In genomic region chr14:72774141-72774540, GRCh38 we compare ENCODE assay signal across 2 cellular contexts.
TF ChIP-seq lines count a peak whose summit lies in the region.

No MANE protein-coding gene starts in this region.

TF ChIP-seq in IMR-90, 13 proteins besides CTCF, POLR2A, EP300 and RAD21 (continued from another document):
- TF ChIP-seq ELK1 (IDR thresholded peaks at IDR 0.05; ENCODE audit: borderline replicate concordance, low read depth, low read length) (no peak), RCOR1 (IDR thresholded peaks at IDR 0.05; ENCODE audit: insufficient replicate concordance, low read length) (no peak), NFE2L2 (IDR thresholded peaks at IDR 0.05; ENCODE audit: low read depth, low read length) (peak; percentile 86), MAFK (IDR thresholded peaks at IDR 0.05; ENCODE audit: low read depth, low read length) (peak; percentile 55; the same call in 1 of the 2 replicates)

TF ChIP-seq in K562, 482 proteins besides CTCF, POLR2A, EP300 and RAD21 (continued from another document):
- TF ChIP-seq MAFG (tag; conservative IDR thresholded peaks at IDR 0.05) (peak; percentile 93), MAFK (IDR thresholded peaks at IDR 0.05; ENCODE audit: low read length) (peak; percentile 79; the same call in 1 of the 2 replicates), ZNF592 (IDR thresholded peaks at IDR 0.05) (no peak), NFE2 (IDR thresholded peaks at IDR 0.05; ENCODE audit: low read depth) (peak; percentile 76), BACH1 (tag; IDR thresholded peaks at IDR 0.05) (peak; percentile 76; the same call in 1 of the 2 replicates), MAFF (IDR thresholded peaks at IDR 0.05; ENCODE audit: low read length) (peak; percentile 80), C11orf30 (IDR thresholded peaks at IDR 0.05; ENCODE audit: low read depth) (peak; percentile 86), CBX8 (IDR thresholded peaks at IDR 0.05; ENCODE audit: borderline replicate concordance, extremely low read depth, low read depth, low read length, poor library complexity, severe bottlenecking) (no peak), ZBTB26 (CRISPR knock-in tag; IDR thresholded peaks at IDR 0.05) (no peak), CREB3L1 (IDR thresholded peaks at IDR 0.05; ENCODE audit: borderline replicate concordance, low read depth) (no peak)
